Comparison of ENCODE assay signal across 1 cellular context in the genomic region with DNA sequence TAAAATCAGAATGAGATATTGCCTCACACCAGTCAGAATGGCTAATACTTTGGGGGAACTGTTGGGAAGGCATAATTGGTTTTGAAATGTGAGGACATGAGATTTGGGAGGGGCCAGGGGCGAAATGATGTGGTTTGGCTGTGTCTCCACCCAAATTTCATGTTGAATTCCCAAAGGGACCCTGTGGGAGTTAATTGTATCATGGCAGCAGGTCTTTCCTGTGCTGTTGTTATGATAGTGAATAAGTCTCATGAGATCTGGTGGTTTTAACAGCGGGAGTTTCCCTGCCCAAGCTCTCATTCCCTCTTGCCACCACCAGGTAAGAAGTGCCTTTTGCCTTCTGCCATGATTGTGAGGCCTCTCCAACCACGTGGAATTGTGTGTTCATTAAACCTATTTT.
TF ChIP-seq lines count a peak whose summit lies in the region.

No MANE protein-coding gene starts in this region.

TF ChIP-seq in H1, 55 proteins besides CTCF, POLR2A, EP300 and RAD21:
- TF ChIP-seq BRCA1 (IDR thresholded peaks at IDR 0.05; ENCODE audit: low read depth, low read length), result no peak
- no peak for TF ChIP-seq CREB1 (IDR thresholded peaks at IDR 0.05)
- no peak for TF ChIP-seq RXRA (IDR thresholded peaks at IDR 0.05; ENCODE audit: insufficient read depth, low read depth, low read length)
- no peak for TF ChIP-seq RNF2 (IDR thresholded peaks at IDR 0.05; ENCODE audit: borderline replicate concordance, low read depth, low read length, missing control alignments, poor library complexity, severe bottlenecking)
- no peak for TF ChIP-seq TEAD4 (IDR thresholded peaks at IDR 0.05; ENCODE audit: low read depth, low read length)
- TF ChIP-seq SAP30 (IDR thresholded peaks at IDR 0.05; ENCODE audit: insufficient read depth, insufficient replicate concordance, low read length), result no peak
- TF ChIP-seq SIRT6 (IDR thresholded peaks at IDR 0.05; ENCODE audit: low read length), result no peak
- TF ChIP-seq SRF (IDR thresholded peaks at IDR 0.05; ENCODE audit: low read depth, low read length), result no peak
- no peak for TF ChIP-seq JUN (IDR thresholded peaks at IDR 0.05; ENCODE audit: low read depth, low read length)
- TF ChIP-seq YY1 (IDR thresholded peaks at IDR 0.05; ENCODE audit: low read depth, low read length), result no peak
- TF ChIP-seq SUZ12 (IDR thresholded peaks at IDR 0.05; ENCODE audit: low read length), result no peak
- TF ChIP-seq, protein P1, sequence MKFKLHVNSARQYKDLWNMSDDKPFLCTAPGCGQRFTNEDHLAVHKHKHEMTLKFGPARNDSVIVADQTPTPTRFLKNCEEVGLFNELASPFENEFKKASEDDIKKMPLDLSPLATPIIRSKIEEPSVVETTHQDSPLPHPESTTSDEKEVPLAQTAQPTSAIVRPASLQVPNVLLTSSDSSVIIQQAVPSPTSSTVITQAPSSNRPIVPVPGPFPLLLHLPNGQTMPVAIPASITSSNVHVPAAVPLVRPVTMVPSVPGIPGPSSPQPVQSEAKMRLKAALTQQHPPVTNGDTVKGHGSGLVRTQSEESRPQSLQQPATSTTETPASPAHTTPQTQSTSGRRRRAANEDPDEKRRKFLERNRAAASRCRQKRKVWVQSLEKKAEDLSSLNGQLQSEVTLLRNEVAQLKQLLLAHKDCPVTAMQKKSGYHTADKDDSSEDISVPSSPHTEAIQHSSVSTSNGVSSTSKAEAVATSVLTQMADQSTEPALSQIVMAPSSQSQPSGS (IDR thresholded peaks at IDR 0.05; ENCODE audit: low read length), result no peak
- TF ChIP-seq ASH2L (IDR thresholded peaks at IDR 0.05; ENCODE audit: low read length), result no peak
- no peak for TF ChIP-seq TBP (IDR thresholded peaks at IDR 0.05; ENCODE audit: low read depth, low read length)
- no peak for TF ChIP-seq GABPA (IDR thresholded peaks at IDR 0.05; ENCODE audit: borderline replicate concordance, insufficient read depth, low read length)
- no peak for TF ChIP-seq NRF1 (IDR thresholded peaks at IDR 0.05; ENCODE audit: low read depth, low read length)
- TF ChIP-seq, protein P2, sequence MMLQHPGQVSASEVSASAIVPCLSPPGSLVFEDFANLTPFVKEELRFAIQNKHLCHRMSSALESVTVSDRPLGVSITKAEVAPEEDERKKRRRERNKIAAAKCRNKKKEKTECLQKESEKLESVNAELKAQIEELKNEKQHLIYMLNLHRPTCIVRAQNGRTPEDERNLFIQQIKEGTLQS (IDR thresholded peaks at IDR 0.05; ENCODE audit: insufficient read depth, low read depth, low read length), result no peak
- no peak for TF ChIP-seq TAF1 (IDR thresholded peaks at IDR 0.05; ENCODE audit: low read depth, low read length)
TF ChIP-seq in H1: peak in this region for 0.
